In the genomic region with DNA sequence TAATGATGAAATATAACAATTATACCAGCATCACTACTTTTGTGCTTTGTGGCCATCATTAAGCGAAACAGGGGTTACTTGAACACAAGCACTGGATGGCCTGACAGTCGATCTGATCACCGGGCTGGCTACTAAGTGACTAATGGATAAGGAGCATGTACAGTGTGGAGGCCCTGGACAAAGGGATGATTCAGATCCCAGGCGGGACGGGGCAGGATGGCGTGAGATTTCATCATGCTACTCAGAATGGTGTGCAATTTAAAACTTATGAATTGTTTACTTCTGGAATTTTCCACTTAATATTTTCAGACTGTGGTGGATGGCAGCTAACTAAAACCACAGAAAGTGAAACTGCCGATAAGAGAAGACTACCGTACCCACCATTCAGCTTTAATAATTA, we compare ENCODE assay signal across 1 cellular context.
TF ChIP-seq lines count a peak whose summit lies in the region.

No MANE protein-coding gene starts in this region.

TF ChIP-seq in GM12878, 131 proteins besides CTCF, POLR2A, EP300 and RAD21:
- TF ChIP-seq NRF1 (conservative IDR thresholded peaks at IDR 0.05; ENCODE audit: low read depth, low read length) (no peak), IKZF1 (conservative IDR thresholded peaks at IDR 0.05) (no peak), RUNX3 (IDR thresholded peaks at IDR 0.05; ENCODE audit: low read length) (peak; percentile 49; the same call in 1 of the 2 replicates), TARDBP (IDR thresholded peaks at IDR 0.05; ENCODE audit: borderline replicate concordance) (no peak), BHLHE40 (IDR thresholded peaks at IDR 0.05; ENCODE audit: borderline replicate concordance in 1 of 2, low read depth in 2 of 2, low read length in 1 of 2) (no peak), ZNF274 (IDR thresholded peaks at IDR 0.05; ENCODE audit: insufficient read depth, insufficient read length) (no peak)
- TF ChIP-seq, protein P1, sequence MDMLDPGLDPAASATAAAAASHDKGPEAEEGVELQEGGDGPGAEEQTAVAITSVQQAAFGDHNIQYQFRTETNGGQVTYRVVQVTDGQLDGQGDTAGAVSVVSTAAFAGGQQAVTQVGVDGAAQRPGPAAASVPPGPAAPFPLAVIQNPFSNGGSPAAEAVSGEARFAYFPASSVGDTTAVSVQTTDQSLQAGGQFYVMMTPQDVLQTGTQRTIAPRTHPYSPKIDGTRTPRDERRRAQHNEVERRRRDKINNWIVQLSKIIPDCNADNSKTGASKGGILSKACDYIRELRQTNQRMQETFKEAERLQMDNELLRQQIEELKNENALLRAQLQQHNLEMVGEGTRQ (IDR thresholded peaks at IDR 0.05; ENCODE audit: borderline replicate concordance, low read depth, low read length) = no peak
